12 cellular contexts compared by ENCODE assay signal in the genomic region with DNA sequence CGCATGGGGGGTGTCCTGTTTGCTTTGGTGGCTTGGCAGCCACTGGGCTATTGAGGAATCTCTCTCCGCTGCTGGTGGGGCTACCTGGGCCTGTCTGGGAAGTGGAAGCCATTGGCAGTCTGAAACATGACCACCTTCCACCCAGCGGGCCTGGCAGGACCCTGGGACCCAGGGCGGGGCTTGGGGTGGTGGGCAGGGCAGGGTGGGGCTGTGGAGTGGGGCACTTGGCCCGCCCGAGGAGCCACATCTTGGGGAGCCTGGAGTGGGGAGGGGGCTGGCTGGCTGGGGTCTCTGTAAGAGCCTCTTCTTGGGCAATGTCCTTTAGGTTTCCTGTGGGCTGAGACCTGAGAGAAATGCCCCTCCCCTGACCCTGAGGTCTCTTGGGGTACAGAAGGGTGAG. TPM values are rescaled to one million over a fixed set of nuclear protein-coding genes. Genes with fewer than 3 reads are reported as not detected.
"Had no signal": no experiment of that assay in that cellular context is flagged by ENCODE, and none has a peak within 500 bp of the region (broad histone marks: within the 10 kb centered on the region; RNA-seq: fewer than 3 reads in every experiment).

No MANE protein-coding gene starts in this region.

RNA-seq across cellular contexts. Expression of gene EVPLL, which starts 48.0 kb away (rescaled TPM):
- total RNA-seq: hepatocyte, left cardiac atrium, left ventricle myocardium inferior, left ventricle myocardium superior, lung microvascular endothelial cell, mesothelial cell of epicardium, mononuclear cell, myocyte had no signal
- polyA plus RNA-seq: hepatocyte, immature natural killer cell, mammary epithelial cell had no signal

RNA-seq across cellular contexts. Expression of gene LGALS9C, which starts 51.0 kb away (rescaled TPM):
- total RNA-seq: hepatocyte, kidney epithelial cell, left cardiac atrium, left ventricle myocardium inferior, left ventricle myocardium superior, lung microvascular endothelial cell, mesenteric fat pad, mesothelial cell of epicardium, myocyte had no signal
- polyA plus RNA-seq: hepatocyte, mammary epithelial cell had no signal
